Comparison of ENCODE assay signal across 8 cellular contexts in the genomic region with DNA sequence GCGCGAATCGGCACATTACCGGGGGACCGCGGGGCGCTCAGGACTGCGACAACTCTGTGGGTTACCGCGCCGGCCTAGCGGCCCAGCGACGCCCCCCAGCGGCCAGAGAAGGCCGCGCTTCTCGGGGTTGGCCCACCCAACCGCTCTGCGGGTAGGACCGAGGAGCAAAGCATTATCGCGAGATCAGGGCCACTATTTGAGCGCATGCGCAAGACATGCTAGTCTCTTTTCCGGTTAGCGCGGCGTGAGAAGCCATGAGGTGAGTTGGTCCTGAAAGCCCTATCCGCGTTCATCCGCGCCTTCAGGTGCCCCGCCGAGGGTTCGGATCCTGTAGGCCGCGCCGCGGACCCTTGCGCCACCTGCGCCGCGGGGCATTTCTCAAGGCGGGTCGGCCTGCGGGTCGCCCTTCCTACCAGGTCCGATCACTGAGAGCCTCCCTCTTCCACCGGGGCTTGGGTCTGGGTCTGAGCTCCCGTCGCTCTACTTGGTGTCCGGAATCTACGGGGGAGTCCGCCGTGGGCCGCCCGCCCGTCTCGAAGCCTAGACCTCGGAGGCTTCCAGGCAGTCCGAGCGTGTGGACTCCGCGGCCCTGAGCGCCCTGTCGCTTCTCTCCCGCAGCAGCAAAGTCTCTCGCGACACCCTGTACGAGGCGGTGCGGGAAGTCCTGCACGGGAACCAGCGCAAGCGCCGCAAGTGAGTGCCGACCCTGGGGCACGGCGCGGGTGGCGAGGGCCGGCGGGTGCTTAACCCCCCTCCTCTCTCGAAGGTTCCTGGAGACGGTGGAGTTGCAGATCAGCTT. TPM values are rescaled to one million over a fixed set of nuclear protein-coding genes. Genes with fewer than 3 reads are reported as not detected.
A peak's percentile ranks its signal among the peaks of the same experiment; 100 is the strongest.
DNase-seq lines count a peak whose midpoint lies in the region; ATAC-seq and TF ChIP-seq lines count a peak whose summit lies in the region.

Gene RPL10A, plus strand, starts transcription at position 221 of the 799 bp plus-strand sequence. Its CDS starts 34 bp downstream, at position 255.

- peak; percentile 95 for DNase-seq in AG10803 (ENCODE audit: low read depth)
- DNase-seq in NCI-H446 treated with DMSO at 0.1 percent for 48 hours (lab: John Stamatoyannopoulos, UW), result peak; percentile 92
- DNase-seq in activated CD4-positive, CD25-positive, alpha-beta regulatory T cell treated with anti-CD3 and anti-CD28 coated beads, Interleukin-2, amount 50 U/mL, for 72 hours, result peak; percentile 90
- peak; percentile 49 to 87 for DNase-seq in cerebellar nuclear complex (lab: John Stamatoyannopoulos, UW)
- peak; percentile 84 for DNase-seq in kidney epithelial cell (ENCODE audit: low read depth)
- peak; percentile 93 to 95 for DNase-seq in stimulated activated CD4-positive, alpha-beta T cell treated with anti-CD3 and anti-CD28 coated beads, Interleukin-15, amount 100 ng/mL, for 48 hours (ENCODE audit: low read depth in 2 of 2)

- ATAC-seq in GM19023 (IDR thresholded peaks at IDR 0.05; ENCODE audit: unreplicated experiment) (peak; percentile 76), HG03280 (IDR thresholded peaks at IDR 0.05; ENCODE audit: unreplicated experiment) (peak; percentile 88)

- TF ChIP-seq CTCF in AG10803 (conservative IDR thresholded peaks at IDR 0.05; ENCODE audit: low read length), result peak; percentile 83
- peak; percentile 96 for TF ChIP-seq CTCF in kidney epithelial cell (IDR thresholded peaks at IDR 0.05; ENCODE audit: insufficient read depth, low read length, poor library complexity, severe bottlenecking)

- H3K36me3 ChIP-seq in kidney epithelial cell (ENCODE audit: control insufficient read depth, insufficient read depth, low read length), result peaks cover 3% of the 10 kb centered on the region

- H3K4me3 ChIP-seq in AG10803 (ENCODE audit: low read length) (peak within 1 kb of the TSS; percentile 86), kidney epithelial cell (ENCODE audit: low read depth, low read length) (peak within 1 kb of the TSS; percentile 93)

- no peaks in the 10 kb centered on the region for H3K27me3 ChIP-seq in kidney epithelial cell (ENCODE audit: control insufficient read depth, insufficient read depth, low read length)

RNA-seq across cellular contexts. Expression of gene RPL10A, which starts in this region (rescaled TPM):
- 1,851 and 1,876 TPM in 2 replicates for total RNA-seq in kidney epithelial cell

Comparison
In these comparisons a context has a peak if more than half of its experiments do, and no peak if none do; other contexts are left out.
1. Peak in every context shown above with its lines: DNase-seq, ATAC-seq and H3K4me3 ChIP-seq.